10 cellular contexts compared by ENCODE assay signal in the genomic region with DNA sequence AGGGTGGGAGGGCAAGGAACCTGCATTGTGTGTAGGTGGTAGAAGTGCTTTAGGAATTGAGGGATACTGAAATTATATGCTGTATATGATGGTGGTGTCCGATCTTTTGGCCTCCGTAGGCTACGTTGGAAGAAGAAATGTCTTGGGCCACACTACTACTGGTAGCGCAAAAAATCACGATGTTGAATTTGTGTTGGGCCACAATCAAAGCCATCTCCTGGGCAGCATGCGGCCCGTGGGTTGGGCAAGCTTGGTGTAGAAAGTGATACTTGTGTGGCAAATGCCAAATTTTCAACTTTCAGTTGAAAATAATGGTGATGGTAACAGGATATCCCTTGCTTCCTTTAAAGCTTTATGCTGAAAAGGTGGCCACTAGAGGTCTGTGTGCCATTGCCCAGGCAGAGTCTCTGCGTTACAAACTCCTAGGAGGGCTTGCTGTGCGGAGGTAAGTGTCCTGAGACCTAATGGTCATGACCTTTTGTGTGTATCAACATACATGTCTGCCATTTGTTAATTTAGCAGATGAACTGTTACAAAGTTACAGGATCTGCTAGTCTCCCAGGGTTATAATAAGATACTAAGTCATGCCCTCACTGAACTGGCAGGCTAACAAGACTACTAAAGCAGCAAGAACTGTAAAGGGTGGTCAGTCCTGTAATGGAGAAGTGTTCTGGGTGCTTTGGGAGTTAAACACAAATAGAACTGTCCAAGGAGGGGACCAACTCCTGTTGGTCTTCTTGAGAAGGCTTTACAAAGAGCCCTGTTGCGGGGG. TPM values are rescaled to one million over a fixed set of nuclear protein-coding genes. Genes with fewer than 3 reads are reported as not detected.
DNase-seq lines count a peak whose midpoint lies in the region; ATAC-seq and TF ChIP-seq lines count a peak whose summit lies in the region.
"Had no signal": no experiment of that assay in that cellular context is flagged by ENCODE, and none has a peak within 500 bp of the region (broad histone marks: within the 10 kb centered on the region; RNA-seq: fewer than 3 reads in every experiment).

No MANE protein-coding gene starts in this region.

- H3K4me1 ChIP-seq in BLaER1 treated with 17β-estradiol and CSF1 and Interleukin-3, amounts not matched to agents 10 nM and 100 nM, result peaks cover 51 to 62% (median 58%) of the 10 kb centered on the region in 10 experiments
- peaks cover 24% of the 10 kb centered on the region for H3K4me1 ChIP-seq in mesodermal cell (ENCODE audit: control insufficient read depth, insufficient read depth, low read length, poor library complexity, severe bottlenecking)

- no peaks in the 10 kb centered on the region for H3K9me3 ChIP-seq in BLaER1 treated with 17β-estradiol and CSF1 and Interleukin-3, amounts not matched to agents 10 nM and 100 nM (replicated peaks in 1 of 11)
- H3K9me3 ChIP-seq in mesodermal cell (ENCODE audit: control insufficient read depth, low read length), result no peaks in the 10 kb centered on the region

- no peaks in the 10 kb centered on the region for H3K27me3 ChIP-seq in BLaER1 treated with 17β-estradiol and CSF1 and Interleukin-3, amounts not matched to agents 10 nM and 100 nM
- no peaks in the 10 kb centered on the region for H3K27me3 ChIP-seq in HL-60 (ENCODE audit: insufficient read depth, poor library complexity, severe bottlenecking)

- H3K4me2 ChIP-seq in BLaER1 treated with 17β-estradiol and CSF1 and Interleukin-3, amounts not matched to agents 10 nM and 100 nM, result peak overlapping the region; percentile 87 to 98 (median 97)

- in situ Hi-C loops in astrocyte of the cerebellum (cut with HindIII; ENCODE audit: low sequenced_read_pairs), result no loop called here

- DNase-seq in HL-60 (ENCODE audit: low read depth in 1 of 2, low spot score in 1 of 2) (peak in 1 of 2 experiments; percentile 17), astrocyte of the cerebellum (ENCODE audit: low read depth) (no peak), omental fat pad (ENCODE audit: low spot score) (no peak), NCI-H446 treated with DMSO at 0.1 percent for 48 hours (lab: John Stamatoyannopoulos, UW) (no peak), sciatic nerve (ENCODE audit: low spot score) (no peak)
- no peak for DNase-seq in stimulated activated CD4-positive, alpha-beta T cell treated with anti-CD3 and anti-CD28 coated beads, Interleukin-4, amount 100 ng/mL, for 24 hours
- DNase-seq: aorta had no signal

- peak overlapping the region; percentile 88 to 99 (median 96); a peak in 21 of 22 replicates for H3K9ac ChIP-seq in BLaER1 treated with 17β-estradiol and CSF1 and Interleukin-3, amounts not matched to agents 10 nM and 100 nM

- H4K20me1 ChIP-seq in BLaER1 treated with 17β-estradiol and CSF1 and Interleukin-3, amounts not matched to agents 10 nM and 100 nM, result peaks cover 71 to 78% (median 75%) of the 10 kb centered on the region in 11 experiments

- peak overlapping the region; percentile 1 to 94 (median 86); a peak in 17 of 20 replicates for H3K4me3 ChIP-seq in BLaER1 treated with 17β-estradiol and CSF1 and Interleukin-3, amounts not matched to agents 10 nM and 100 nM
- H3K4me3 ChIP-seq in HL-60 (replicated peaks; ENCODE audit: insufficient read depth, low read length) (peak overlapping the region; percentile 81), astrocyte of the cerebellum (ENCODE audit: low read depth, low read length) (peak overlapping the region; percentile 87), mesodermal cell (ENCODE audit: extremely low read depth, insufficient read depth, low read length, poor library complexity, severe bottlenecking) (peak overlapping the region; percentile 82)

- peaks cover 68 to 72% (median 70%) of the 10 kb centered on the region in 11 experiments for H3K36me3 ChIP-seq in BLaER1 treated with 17β-estradiol and CSF1 and Interleukin-3, amounts not matched to agents 10 nM and 100 nM
- peaks cover 70% of the 10 kb centered on the region for H3K36me3 ChIP-seq in mesodermal cell (ENCODE audit: control insufficient read depth, insufficient read depth, low read length)

- intact Hi-C loops in sciatic nerve (cut with DNase I), result no loop called here

- TF ChIP-seq CTCF in HL-60 (IDR thresholded peaks at IDR 0.05; ENCODE audit: insufficient read depth, low read length) (no peak), astrocyte of the cerebellum (IDR thresholded peaks at IDR 0.05; ENCODE audit: low read depth, low read length, missing control alignments) (no peak), omental fat pad (IDR thresholded peaks at IDR 0.05) (no peak)

- ATAC-seq in omental fat pad (ENCODE audit: low FRiP score), result no peak
- no peak for ATAC-seq in sciatic nerve
- ATAC-seq: Right ventricle myocardium inferior had no signal

- peak overlapping the region in 8 of 11 experiments; percentile 21 to 98 (median 92); a peak in 13 of 22 replicates for H3K27ac ChIP-seq in BLaER1 treated with 17β-estradiol and CSF1 and Interleukin-3, amounts not matched to agents 10 nM and 100 nM
- H3K27ac ChIP-seq in HL-60 (replicated peaks), result peak overlapping the region; percentile 98
- peak overlapping the region; percentile 41 for H3K27ac ChIP-seq in mesodermal cell (ENCODE audit: low read depth, low read length, severe bottlenecking)

- 94% methylated on average over 8 to 10 of the region's 10 CpGs for WGBS in mesodermal cell (ENCODE audit: insufficient coverage in 2 of 2), 2 experiments

RNA-seq across cellular contexts. Expression of a gene that starts 2.9 kb away (rescaled TPM):
- polyA plus RNA-seq in mesodermal cell (2013, experiment 1 of 2), result 3,157 TPM
- polyA plus RNA-seq in mesodermal cell (2013, experiment 2 of 2), result 3,069 TPM
- total RNA-seq in omental fat pad, result 1,000 to 10,000 TPM in 3 of 4 donors, 100 to 1,000 TPM in 1; 876 to 1,394 (median 1,127) TPM
- total RNA-seq in sciatic nerve, result 1,413 TPM

RNA-seq across cellular contexts. Expression of a gene that starts 30.8 kb away (rescaled TPM):
- polyA plus RNA-seq in mesodermal cell (2013, experiment 1 of 2), result 0.96 TPM
- polyA plus RNA-seq in mesodermal cell (2013, experiment 2 of 2), result 0.35 TPM
- total RNA-seq in omental fat pad, result 1 to 10 TPM in 3 of 4 donors, not detected in 1; 1.3 to 2.4 (median 1.8) TPM
- 3.6 TPM for total RNA-seq in sciatic nerve

RNA-seq across cellular contexts. Expression of a gene that starts 50.7 kb away (rescaled TPM):
- polyA plus RNA-seq in mesodermal cell (2013, experiment 1 of 2), result 27.5 TPM
- 25.6 TPM for polyA plus RNA-seq in mesodermal cell (2013, experiment 2 of 2)
- total RNA-seq in omental fat pad (10 to 100 TPM; 34.7 to 75.0 (median 58.1) TPM), sciatic nerve (70.8 TPM)

Comparison
In these comparisons a context has a peak if more than half of its experiments do, and no peak if none do; other contexts are left out.
1. H3K27ac ChIP-seq: peak in every context shown above with its lines; median percentile 98 in HL-60; 92 in BLaER1 treated with 17β-estradiol and CSF1 and Interleukin-3, amounts not matched to agents 10 nM and 100 nM; 41 in mesodermal cell.